Comparison of ENCODE assay signal across 6 cellular contexts in the genomic region with DNA sequence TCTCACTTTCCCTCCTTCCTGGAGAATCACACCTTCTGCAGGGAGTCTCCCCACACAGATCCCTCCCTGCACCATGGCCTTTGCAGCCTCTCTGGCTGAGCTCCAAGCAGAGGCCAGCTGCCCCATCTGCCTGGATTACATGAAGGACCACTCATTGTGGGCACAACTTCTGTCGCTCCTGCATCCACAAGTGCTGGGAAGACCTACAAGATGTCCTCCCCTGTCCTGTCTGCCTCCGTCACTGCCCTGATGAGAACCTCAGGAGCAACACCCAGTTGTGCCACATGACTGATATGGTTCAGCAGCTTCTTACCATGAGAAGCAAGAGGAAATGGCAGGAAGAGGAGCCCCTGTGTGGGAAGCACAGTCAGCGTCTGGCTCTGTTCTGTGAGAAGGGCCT. TPM values are rescaled to one million over a fixed set of nuclear protein-coding genes. Genes with fewer than 3 reads are reported as not detected.
"Had no signal": no experiment of that assay in that cellular context is flagged by ENCODE, and none has a peak within 500 bp of the region (broad histone marks: within the 10 kb centered on the region; RNA-seq: fewer than 3 reads in every experiment).

No MANE protein-coding gene starts in this region.

RNA-seq across cellular contexts. Expression of gene TRIM61, which starts 29.5 kb away (rescaled TPM):
- total RNA-seq: HepG2, HT-29, NCI-H460, RPMI7951, SK-MEL-5 had no signal
- polyA plus RNA-seq: HepG2, SK-N-SH had no signal
